In the genomic region with DNA sequence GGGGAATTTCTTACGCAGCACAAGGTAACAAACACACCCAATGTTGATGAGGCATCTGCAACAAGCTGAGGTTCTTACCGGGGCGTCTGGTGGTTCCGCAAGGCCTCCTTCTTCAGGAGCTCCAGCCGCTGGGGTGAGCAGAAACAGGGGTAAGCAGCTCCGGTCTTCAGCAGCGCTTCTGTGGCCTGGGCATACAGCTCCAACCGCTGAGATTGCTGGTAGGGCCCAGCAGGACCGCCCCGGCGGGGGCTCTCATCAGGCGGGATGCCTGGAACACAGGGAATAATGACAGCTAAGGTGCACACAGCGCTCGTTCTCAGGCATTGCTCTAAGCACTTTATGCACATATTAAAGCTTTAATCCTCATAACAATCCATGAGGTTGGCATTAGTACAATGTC, we compare ENCODE assay signal across 2 cellular contexts.
A peak's percentile ranks its signal among the peaks of the same experiment; 100 is the strongest.
TF ChIP-seq lines count a peak whose summit lies in the region.

No MANE protein-coding gene starts in this region.

TF ChIP-seq in HepG2, 621 proteins besides CTCF, POLR2A, EP300 and RAD21:
- TF ChIP-seq ZNF839 (CRISPR knock-in tag; IDR thresholded peaks at IDR 0.05; ENCODE audit: borderline replicate concordance) (no peak), ZNF143 (CRISPR knock-in tag; IDR thresholded peaks at IDR 0.05) (no peak), ZIK1 (CRISPR knock-in tag; IDR thresholded peaks at IDR 0.05; ENCODE audit: borderline replicate concordance, low read depth) (no peak), ZNF891 (CRISPR knock-in tag; IDR thresholded peaks at IDR 0.05) (0 out of 2 replicates have a peak, but pooled peaks have one; percentile 24)
- TF ChIP-seq, protein P1, sequence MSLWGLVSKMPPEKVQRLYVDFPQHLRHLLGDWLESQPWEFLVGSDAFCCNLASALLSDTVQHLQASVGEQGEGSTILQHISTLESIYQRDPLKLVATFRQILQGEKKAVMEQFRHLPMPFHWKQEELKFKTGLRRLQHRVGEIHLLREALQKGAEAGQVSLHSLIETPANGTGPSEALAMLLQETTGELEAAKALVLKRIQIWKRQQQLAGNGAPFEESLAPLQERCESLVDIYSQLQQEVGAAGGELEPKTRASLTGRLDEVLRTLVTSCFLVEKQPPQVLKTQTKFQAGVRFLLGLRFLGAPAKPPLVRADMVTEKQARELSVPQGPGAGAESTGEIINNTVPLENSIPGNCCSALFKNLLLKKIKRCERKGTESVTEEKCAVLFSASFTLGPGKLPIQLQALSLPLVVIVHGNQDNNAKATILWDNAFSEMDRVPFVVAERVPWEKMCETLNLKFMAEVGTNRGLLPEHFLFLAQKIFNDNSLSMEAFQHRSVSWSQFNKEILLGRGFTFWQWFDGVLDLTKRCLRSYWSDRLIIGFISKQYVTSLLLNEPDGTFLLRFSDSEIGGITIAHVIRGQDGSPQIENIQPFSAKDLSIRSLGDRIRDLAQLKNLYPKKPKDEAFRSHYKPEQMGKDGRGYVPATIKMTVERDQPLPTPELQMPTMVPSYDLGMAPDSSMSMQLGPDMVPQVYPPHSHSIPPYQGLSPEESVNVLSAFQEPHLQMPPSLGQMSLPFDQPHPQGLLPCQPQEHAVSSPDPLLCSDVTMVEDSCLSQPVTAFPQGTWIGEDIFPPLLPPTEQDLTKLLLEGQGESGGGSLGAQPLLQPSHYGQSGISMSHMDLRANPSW (CRISPR knock-in tag; IDR thresholded peaks at IDR 0.05; ENCODE audit: borderline replicate concordance) = no peak
- TF ChIP-seq, protein P2, sequence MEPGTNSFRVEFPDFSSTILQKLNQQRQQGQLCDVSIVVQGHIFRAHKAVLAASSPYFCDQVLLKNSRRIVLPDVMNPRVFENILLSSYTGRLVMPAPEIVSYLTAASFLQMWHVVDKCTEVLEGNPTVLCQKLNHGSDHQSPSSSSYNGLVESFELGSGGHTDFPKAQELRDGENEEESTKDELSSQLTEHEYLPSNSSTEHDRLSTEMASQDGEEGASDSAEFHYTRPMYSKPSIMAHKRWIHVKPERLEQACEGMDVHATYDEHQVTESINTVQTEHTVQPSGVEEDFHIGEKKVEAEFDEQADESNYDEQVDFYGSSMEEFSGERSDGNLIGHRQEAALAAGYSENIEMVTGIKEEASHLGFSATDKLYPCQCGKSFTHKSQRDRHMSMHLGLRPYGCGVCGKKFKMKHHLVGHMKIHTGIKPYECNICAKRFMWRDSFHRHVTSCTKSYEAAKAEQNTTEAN (CRISPR knock-in tag; conservative IDR thresholded peaks at IDR 0.05) = no peak

TF ChIP-seq in IMR-90, 13 proteins besides CTCF, POLR2A, EP300 and RAD21:
- TF ChIP-seq MAZ (IDR thresholded peaks at IDR 0.05; ENCODE audit: borderline replicate concordance, low read depth, low read length) (no peak), MAFK (IDR thresholded peaks at IDR 0.05; ENCODE audit: low read depth, low read length) (no peak), CEBPB (IDR thresholded peaks at IDR 0.05; ENCODE audit: low read depth, low read length) (no peak), CHD1 (IDR thresholded peaks at IDR 0.05; ENCODE audit: low read depth, low read length) (no peak), MXI1 (IDR thresholded peaks at IDR 0.05; ENCODE audit: borderline replicate concordance, low read depth, low read length) (no peak), RCOR1 (IDR thresholded peaks at IDR 0.05; ENCODE audit: insufficient replicate concordance, low read length) (no peak), BHLHE40 (IDR thresholded peaks at IDR 0.05; ENCODE audit: low read depth, low read length) (no peak), SMC3 (IDR thresholded peaks at IDR 0.05; ENCODE audit: low read depth, low read length) (no peak), RFX5 (IDR thresholded peaks at IDR 0.05; ENCODE audit: low read depth, low read length) (no peak), NFE2L2 (IDR thresholded peaks at IDR 0.05; ENCODE audit: low read depth, low read length) (no peak), FOS (IDR thresholded peaks at IDR 0.05; ENCODE audit: low read depth, low read length) (no peak)
- TF ChIP-seq, protein P3, sequence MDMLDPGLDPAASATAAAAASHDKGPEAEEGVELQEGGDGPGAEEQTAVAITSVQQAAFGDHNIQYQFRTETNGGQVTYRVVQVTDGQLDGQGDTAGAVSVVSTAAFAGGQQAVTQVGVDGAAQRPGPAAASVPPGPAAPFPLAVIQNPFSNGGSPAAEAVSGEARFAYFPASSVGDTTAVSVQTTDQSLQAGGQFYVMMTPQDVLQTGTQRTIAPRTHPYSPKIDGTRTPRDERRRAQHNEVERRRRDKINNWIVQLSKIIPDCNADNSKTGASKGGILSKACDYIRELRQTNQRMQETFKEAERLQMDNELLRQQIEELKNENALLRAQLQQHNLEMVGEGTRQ (IDR thresholded peaks at IDR 0.05; ENCODE audit: low read depth, low read length) = no peak
- TF ChIP-seq, protein P4, sequence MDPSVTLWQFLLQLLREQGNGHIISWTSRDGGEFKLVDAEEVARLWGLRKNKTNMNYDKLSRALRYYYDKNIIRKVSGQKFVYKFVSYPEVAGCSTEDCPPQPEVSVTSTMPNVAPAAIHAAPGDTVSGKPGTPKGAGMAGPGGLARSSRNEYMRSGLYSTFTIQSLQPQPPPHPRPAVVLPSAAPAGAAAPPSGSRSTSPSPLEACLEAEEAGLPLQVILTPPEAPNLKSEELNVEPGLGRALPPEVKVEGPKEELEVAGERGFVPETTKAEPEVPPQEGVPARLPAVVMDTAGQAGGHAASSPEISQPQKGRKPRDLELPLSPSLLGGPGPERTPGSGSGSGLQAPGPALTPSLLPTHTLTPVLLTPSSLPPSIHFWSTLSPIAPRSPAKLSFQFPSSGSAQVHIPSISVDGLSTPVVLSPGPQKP (IDR thresholded peaks at IDR 0.05; ENCODE audit: borderline replicate concordance, low read depth, low read length) = no peak
